In the genomic region with DNA sequence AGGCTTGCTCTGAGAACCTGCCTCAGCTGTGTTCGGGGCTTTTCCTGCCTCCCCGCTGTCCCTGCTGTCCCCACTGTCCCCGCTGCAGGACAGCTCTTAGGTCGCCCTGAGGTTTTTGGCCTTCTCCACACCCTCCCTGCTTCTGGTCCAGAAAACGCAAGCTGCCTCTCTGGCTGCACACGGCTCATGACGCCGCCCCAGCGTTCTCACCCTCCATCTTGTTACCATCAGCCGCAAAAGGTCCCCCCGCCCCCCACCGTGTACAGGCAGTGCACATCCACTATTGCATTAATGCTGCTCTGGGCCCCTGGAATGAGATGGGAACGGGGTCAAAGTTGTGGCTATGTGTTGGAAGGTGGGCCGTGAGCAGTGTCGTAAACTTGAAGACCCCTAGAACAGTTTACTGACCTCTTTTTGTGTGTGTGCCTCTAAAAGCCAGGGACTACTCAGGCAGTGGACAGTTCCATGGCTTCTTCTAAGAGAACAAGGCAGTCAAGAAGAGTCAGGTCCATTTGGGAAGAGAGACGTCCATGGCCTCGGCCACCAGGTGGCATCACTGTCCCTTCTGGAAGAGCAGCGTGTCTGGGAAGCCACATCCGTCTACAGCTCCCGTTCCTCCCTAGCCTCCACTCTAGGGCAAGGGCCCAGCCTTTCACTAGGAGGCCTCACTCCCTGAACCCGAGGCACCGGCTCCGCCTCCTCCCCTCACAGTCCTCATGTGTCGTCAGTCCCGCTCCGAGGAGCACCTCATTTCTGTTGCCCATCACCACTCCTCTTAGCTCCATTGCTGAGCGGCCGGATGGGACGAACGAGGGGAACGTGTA, we compare ENCODE assay signal across 1 cellular context.
TF ChIP-seq lines count a peak whose summit lies in the region.

No MANE protein-coding gene starts in this region.

TF ChIP-seq in GM12878, 131 proteins besides CTCF, POLR2A, EP300 and RAD21 (continued from another document):
- TF ChIP-seq ZNF592 (IDR thresholded peaks at IDR 0.05) (no peak), YY1 (IDR thresholded peaks at IDR 0.05; ENCODE audit: low read depth, low read length) (0 out of 2 replicates have a peak, but pooled peaks have one; percentile 50), SRF (IDR thresholded peaks at IDR 0.05; ENCODE audit: low read depth in 2 of 2, low read length in 2 of 2) (no peak), KDM1A (IDR thresholded peaks at IDR 0.05; ENCODE audit: borderline replicate concordance) (no peak), RELA (IDR thresholded peaks at IDR 0.05; ENCODE audit: borderline replicate concordance, partially characterized antibody) (no peak), CBX5 (IDR thresholded peaks at IDR 0.05; ENCODE audit: low read depth) (no peak)
